ENCODE assay signal across 8 cellular contexts in genomic region chr12:91178139-91178561, GRCh38. TPM values are rescaled to one million over a fixed set of nuclear protein-coding genes. Genes with fewer than 3 reads are reported as not detected.
DNase-seq lines count a peak whose midpoint lies in the region; ATAC-seq, FAIRE-seq and TF ChIP-seq lines count a peak whose summit lies in the region.

No MANE protein-coding gene starts in this region.

- H2AK5ac ChIP-seq in IMR-90 (ENCODE audit: low read depth, low read length): peak overlapping the region; percentile 91; the same call in 1 of the 2 replicates

- no peaks in the 10 kb centered on the region for H3K9me3 Mint-ChIP-seq in CD8-positive, alpha-beta T cell

- SMC1A ChIA-PET in GM12878 (lab: Charles Lee; ENCODE audit: uncharacterized antibody, unreplicated experiment): interaction anchor here (1.0 to 1.4 kb wide), 2 partner anchors 9 to 148 kb away, joined by 4 to 5 read pairs; no protein-coding TSS in a partner anchor

- peaks cover 8 to 24% of the 10 kb centered on the region in 2 experiments for H3K79me1 ChIP-seq in IMR-90 (ENCODE audit: low read depth in 1 of 2, low read length in 2 of 2)

- peak overlapping the region; percentile 98 for H3K14ac ChIP-seq in IMR-90 (replicated peaks; ENCODE audit: low read depth, low read length)

- BruUV-seq in IMR-90 (replicated peaks; lab: Mats Ljungman, UMichigan) (no TSS peak), GM12878 (replicated peaks; lab: Mats Ljungman, UMichigan) (no TSS peak)

- no peak for TF ChIP-seq EP300 in GM12878 (IDR thresholded peaks at IDR 0.05; ENCODE audit: borderline replicate concordance in 1 of 2, control insufficient read depth in 1 of 2, low read depth in 2 of 2, low read length in 2 of 2)

- peaks cover 2% of the 10 kb centered on the region for H3K4me1 Mint-ChIP-seq in CD8-positive, alpha-beta T cell (ENCODE audit: low read depth)

- peak overlapping the region; percentile 86 to 88 for H4K8ac ChIP-seq in IMR-90 (ENCODE audit: low read depth in 2 of 2, low read length in 2 of 2)

- TF ChIP-seq RAD21 in IMR-90 (IDR thresholded peaks at IDR 0.05; ENCODE audit: low read length) (peak; percentile 74), GM12878 (IDR thresholded peaks at IDR 0.05; ENCODE audit: insufficient read depth, low read depth, low read length) (peak; percentile 33; the same call in 1 of the 2 replicates), liver (IDR thresholded peaks at IDR 0.05) (peak; percentile 56 to 64)

- H3K4me3 ChIP-seq in ACC112 (ENCODE audit: low read depth, low read length): peak overlapping the region; percentile 73
- H3K4me3 ChIP-seq in IMR-90 (ENCODE audit: insufficient read depth, low read depth, low read length): peak overlapping the region; percentile 94
- no peak overlapping the region for H3K4me3 ChIP-seq in GM12878
- no peak overlapping the region for H3K4me3 ChIP-seq in liver (ENCODE audit: low read depth in 1 of 3, low read length in 3 of 3)
- peak overlapping the region; percentile 36 to 52 for H3K4me3 ChIP-seq in uterus
- no peak overlapping the region for H3K4me3 ChIP-seq in CD8-positive, alpha-beta T cell (ENCODE audit: low read depth, low read length)

- POLR2A ChIA-PET in IMR-90 (lab: Charles Lee; ENCODE audit: unreplicated experiment): interaction anchor here (0.5 kb wide), 1 partner anchor 200 kb away, joined by 3 read pairs; no protein-coding TSS in a partner anchor
- POLR2A ChIA-PET in GM12878 (lab: Charles Lee): no interaction called here
- POLR2A ChIA-PET in CD8-positive, alpha-beta T cell (lab: Charles Lee): no interaction called here

- H3K4ac ChIP-seq in IMR-90 (ENCODE audit: low read depth, low read length): peak overlapping the region; percentile 99

- H3K4me1 ChIP-seq in ACC112 (ENCODE audit: control insufficient read depth, insufficient read depth, low read length, unreplicated experiment) (peaks cover 23% of the 10 kb centered on the region), IMR-90 (ENCODE audit: control insufficient read depth, insufficient read depth, low read length) (peaks cover 7% of the 10 kb centered on the region), GM12878 (ENCODE audit: control insufficient read depth, insufficient read depth, low read length) (no peaks in the 10 kb centered on the region), liver (ENCODE audit: control insufficient read depth in 4 of 4, insufficient read depth in 4 of 4, low read length in 3 of 4) (no peaks in the 10 kb centered on the region), uterus (no peaks in the 10 kb centered on the region)
- no peaks in the 10 kb centered on the region for H3K4me1 ChIP-seq in CD8-positive, alpha-beta T cell (ENCODE audit: insufficient read depth, low read length)

- no peak for TF ChIP-seq POLR2A in IMR-90 (IDR thresholded peaks at IDR 0.05; ENCODE audit: low read depth, low read length)
- no peak for TF ChIP-seq POLR2A in GM12878 (IDR thresholded peaks at IDR 0.05; ENCODE audit: low read depth, low read length)
- TF ChIP-seq POLR2A in uterus (IDR thresholded peaks at IDR 0.05): no peak

- H3K27ac ChIP-seq in ACC112 (ENCODE audit: low read depth, low read length) (peak overlapping the region; percentile 74), IMR-90 (ENCODE audit: insufficient read depth, low read length) (peak overlapping the region; percentile 99), GM12878 (ENCODE audit: control insufficient read depth, insufficient read depth) (no peak overlapping the region), liver (ENCODE audit: low read depth in 1 of 2, low read length in 2 of 2) (peak overlapping the region in 1 of 2 donors; percentile 9), uterus (peak overlapping the region; percentile 87 to 97)
- H3K27ac ChIP-seq in CD8-positive, alpha-beta T cell (ENCODE audit: low read depth, low read length): no peak overlapping the region

- ATAC-seq in IMR-90 (ENCODE audit: low read depth) (peak; percentile 8), GM12878 (peak; percentile 36; the same call in 1 of the 3 replicates), GM21381 (IDR thresholded peaks at IDR 0.05; ENCODE audit: unreplicated experiment) (no peak)
- ATAC-seq in CD8-positive, alpha-beta T cell: no peak

- peak overlapping the region; percentile 86 for H2AK9ac ChIP-seq in IMR-90 (replicated peaks; ENCODE audit: low read depth, low read length, poor library complexity)

- peak overlapping the region; percentile 100 for H2BK5ac ChIP-seq in IMR-90 (ENCODE audit: low read depth, low read length, poor library complexity, severe bottlenecking)

- H3K9me3 ChIP-seq in IMR-90 (ENCODE audit: control insufficient read depth, insufficient read depth, low read length) (no peaks in the 10 kb centered on the region), GM12878 (replicated peaks; ENCODE audit: control insufficient read depth, insufficient read depth, low read length) (no peaks in the 10 kb centered on the region), liver (ENCODE audit: control insufficient read depth in 4 of 4, low read length in 3 of 4) (no peaks in the 10 kb centered on the region), uterus (no peaks in the 10 kb centered on the region)
- no peaks in the 10 kb centered on the region for H3K9me3 ChIP-seq in CD8-positive, alpha-beta T cell (ENCODE audit: low read length)

- peak overlapping the region; percentile 96 for H2BK20ac ChIP-seq in IMR-90 (ENCODE audit: low read depth, low read length)

- H3K9me1 ChIP-seq in IMR-90 (ENCODE audit: insufficient read depth, low read length): peaks cover 4% of the 10 kb centered on the region

- H2AFZ ChIP-seq in ACC112 (ENCODE audit: low read length, unreplicated experiment) (no peak overlapping the region), IMR-90 (replicated peaks; ENCODE audit: low read length, poor library complexity) (peak overlapping the region; percentile 82), GM12878 (ENCODE audit: control insufficient read depth, low read depth, low read length) (no peak overlapping the region)

- FAIRE-seq in GM12878 (lab: Jason Lieb, UNC): peak; percentile 47

- in situ Hi-C loops in IMR-90 (cut with MboI; ENCODE audit: low sequenced_read_pairs): no loop called here
- in situ Hi-C loops in GM12878 (cut with MboI): no loop called here

- H3K27me3 ChIP-seq in ACC112 (ENCODE audit: insufficient read depth, low read length) (no peaks in the 10 kb centered on the region), IMR-90 (ENCODE audit: control insufficient read depth, insufficient read depth, low read length) (no peaks in the 10 kb centered on the region), GM12878 (replicated peaks in 1 of 2; ENCODE audit: control insufficient read depth in 2 of 2, insufficient read depth in 2 of 2, low read length in 1 of 2) (no peaks in the 10 kb centered on the region), liver (ENCODE audit: control insufficient read depth in 4 of 4, insufficient read depth in 4 of 4, low read length in 3 of 4) (no peaks in the 10 kb centered on the region), uterus (no peaks in the 10 kb centered on the region)
- no peaks in the 10 kb centered on the region for H3K27me3 ChIP-seq in CD8-positive, alpha-beta T cell (ENCODE audit: insufficient read depth, low read length)

- peaks cover 2% of the 10 kb centered on the region for H3K27me3 Mint-ChIP-seq in CD8-positive, alpha-beta T cell (ENCODE audit: low read depth)

- H2BK120ac ChIP-seq in IMR-90 (ENCODE audit: low read depth, low read length): peak overlapping the region; percentile 96

- WGBS in IMR-90 (ENCODE audit: extremely low coverage in 2 of 2, insufficient read length in 1 of 2), 2 experiments: no CpG with 5 or more reads among the region's 7 CpGs
- 48% methylated on average over 7 of the region's 7 CpGs for WGBS in GM12878 (ENCODE audit: insufficient coverage, insufficient replicate concordance, low lambda C conversion rate, missing lambda C conversion rate)
- 43% methylated on average over 7 of the region's 7 CpGs for WGBS in liver

- H3K4me3 Mint-ChIP-seq in CD8-positive, alpha-beta T cell: no peak overlapping the region

- RAD21 ChIA-PET in GM12878 (lab: Charles Lee; ENCODE audit: unreplicated experiment): interaction anchor here (1.4 kb wide), 1 partner anchor 148 kb away, joined by 4 read pairs; no protein-coding TSS in a partner anchor

- H4K91ac ChIP-seq in IMR-90 (ENCODE audit: insufficient read depth, low read depth, low read length): peak overlapping the region; percentile 99

- no peaks in the 10 kb centered on the region for H3K36me3 Mint-ChIP-seq in CD8-positive, alpha-beta T cell

- DNase-seq in IMR-90 (peak; percentile 62), GM12878 (ENCODE audit: low read depth, low spot score) (no peak), uterus (peak; percentile 43 to 59)
- DNase-seq in activated CD4-positive, alpha-beta T cell treated with anti-CD3 and anti-CD28 coated beads for 1 hour: no peak
- no peak for DNase-seq in CD8-positive, alpha-beta T cell

- H3K4me2 ChIP-seq in IMR-90 (ENCODE audit: low read depth, low read length) (peak overlapping the region; percentile 93), GM12878 (ENCODE audit: control insufficient read depth, insufficient read depth) (no peak overlapping the region)

- CTCF ChIA-PET in IMR-90 (lab: Yijun Ruan, JAX): interaction anchor here (0.6 to 0.9 kb wide), 3 partner anchors 146 to 151 kb away, joined by 3 to 5 read pairs (median 3); no protein-coding TSS in a partner anchor
- CTCF ChIA-PET in GM12878 (lab: Yijun Ruan, JAX): interaction anchor here (0.6 to 3.0 kb wide), 4 partner anchors 11 to 966 kb away, joined by 3 to 20 read pairs (median 6); no protein-coding TSS in a partner anchor
- CTCF ChIA-PET in CD8-positive, alpha-beta T cell (lab: Charles Lee): no interaction called here

- no peak overlapping the region for H3K27ac Mint-ChIP-seq in CD8-positive, alpha-beta T cell

- H3K18ac ChIP-seq in IMR-90 (ENCODE audit: low read depth, low read length): peak overlapping the region; percentile 100

- peak; percentile 70 for TF ChIP-seq CTCF in IMR-90 (conservative IDR thresholded peaks at IDR 0.05; ENCODE audit: low read depth, low read length)
- peak; percentile 10 to 33 (median 21); a peak in 3 of 6 replicates for TF ChIP-seq CTCF in GM12878 (IDR thresholded peaks at IDR 0.05 in 2 of 3, conservative IDR thresholded peaks at IDR 0.05 in 1 of 3; ENCODE audit: control insufficient read depth in 2 of 3, extremely low read depth in 1 of 3, insufficient read depth in 1 of 3, low read depth in 3 of 3, low read length in 3 of 3)
- peak; percentile 29 for TF ChIP-seq CTCF in liver (IDR thresholded peaks at IDR 0.05; ENCODE audit: low read depth, low read length, missing input control)
- peak; percentile 49 to 69 (median 60) for TF ChIP-seq CTCF in uterus (IDR thresholded peaks at IDR 0.05)
- TF ChIP-seq CTCF in CD8-positive, alpha-beta T cell (IDR thresholded peaks at IDR 0.05): no peak

- H3K56ac ChIP-seq in IMR-90 (ENCODE audit: extremely low read depth, insufficient read depth, low read length): peak overlapping the region; percentile 100

- peaks cover 73% of the 10 kb centered on the region for H3K79me2 ChIP-seq in ACC112 (ENCODE audit: control insufficient read depth, insufficient read depth, low read length, unreplicated experiment)
- no peaks in the 10 kb centered on the region for H3K79me2 ChIP-seq in GM12878 (ENCODE audit: control insufficient read depth, insufficient read depth, low read length)

- H4K20me1 ChIP-seq in IMR-90 (ENCODE audit: insufficient read depth, low read length) (peaks cover 4% of the 10 kb centered on the region; the same call in 1 of the 2 replicates), GM12878 (ENCODE audit: control insufficient read depth, insufficient read depth) (no peaks in the 10 kb centered on the region)

- H3K23ac ChIP-seq in IMR-90 (ENCODE audit: low read depth, low read length): peak overlapping the region; percentile 92

- H3K9ac ChIP-seq in IMR-90 (ENCODE audit: low read depth, low read length) (peak overlapping the region; percentile 98), GM12878 (ENCODE audit: control insufficient read depth, insufficient read depth, low read length) (no peak overlapping the region), liver (ENCODE audit: low read depth in 1 of 2, low read length in 2 of 2) (no peak overlapping the region)

- H2BK15ac ChIP-seq in IMR-90 (ENCODE audit: low read depth, low read length): peak overlapping the region; percentile 92

- H4K5ac ChIP-seq in IMR-90 (ENCODE audit: low read depth, low read length): peak overlapping the region; percentile 98

- intact Hi-C loops in IMR-90 (cut with micrococcal nuclease) (loop anchor here (1.0 to 2.0 kb wide), 3 partner anchors 148 to 199 kb away; no protein-coding TSS in a partner anchor), GM12878 (cut with micrococcal nuclease; ENCODE audit: unreplicated experiment) (loop anchor here (2.0 kb wide), 1 partner anchor 149 kb away; no protein-coding TSS in a partner anchor), uterus (cut with DNase I; ENCODE audit: low total_unique reads) (loop anchor here (5.0 kb wide), 1 partner anchor 149 kb away; no protein-coding TSS in a partner anchor)
- intact Hi-C loops in CD8-positive, alpha-beta T cell (cut with DNase I, micrococcal nuclease): no loop called here

- H3K36me3 ChIP-seq in ACC112 (ENCODE audit: insufficient read depth, low read length) (peaks cover 5% of the 10 kb centered on the region; the same call in 1 of the 2 replicates), IMR-90 (ENCODE audit: control insufficient read depth, insufficient read depth, low read length) (peaks cover 34% of the 10 kb centered on the region), GM12878 (ENCODE audit: control insufficient read depth in 2 of 2, insufficient read depth in 2 of 2, low read length in 1 of 2) (no peaks in the 10 kb centered on the region), liver (ENCODE audit: control insufficient read depth in 4 of 4, insufficient read depth in 3 of 4, low read depth in 1 of 4, low read length in 3 of 4) (no peaks in the 10 kb centered on the region), uterus (no peaks in the 10 kb centered on the region)
- no peaks in the 10 kb centered on the region for H3K36me3 ChIP-seq in CD8-positive, alpha-beta T cell (ENCODE audit: insufficient read depth, low read length)

- dilution Hi-C loops in IMR-90 (cut with HindIII; ENCODE audit: low sequenced_read_pairs, unreplicated experiment): no loop called here

RNA-seq across cellular contexts. Expression of gene DCN, which starts 4.5 kb away (rescaled TPM):
- total RNA-seq in IMR-90 (2012; rRNA removed) (223 and 241 TPM in 2 replicates), GM12878 (2014; rRNA removed) (not detected in 2 replicates), GM12878 (2014; rRNA removed; fragmentation: Illumina TruSeq; extraction: Trizol) (not detected in 2 replicates), GM12878 (2021) (1.5 and 2.1 TPM in 2 replicates), liver (100 to 1,000 TPM in 1 of 2 donors, 10 to 100 TPM in 1; 87.6 to 110 TPM), uterus (1,000 to 10,000 TPM; 1,699 to 4,675 (median 2,258) TPM)
- polyA plus RNA-seq in IMR-90 (2012; rRNA removed) (792 and 965 TPM in 2 replicates), GM12878 (2011; rRNA removed) (not detected in 2 replicates), GM12878 (2014; fragmentation: Illumina TruSeq; extraction: Trizol) (0.07 TPM in 1 of 2 replicates, not detected in the other), GM12878 (2014; fragmentation: Nextera tagmentation; extraction: Ambion mirVana) (not detected), GM12878 (2014; rRNA removed) (not detected in 2 replicates), GM12878 (2016; fragmentation: Nextera tagmentation; extraction: Ambion mirVana) (under 1 TPM; 0.60 to 0.91 TPM), liver (100 to 1,000 TPM in 1 of 2 donors, 10 to 100 TPM in 1; 74.9 to 148 TPM)
- 379 and 539 TPM in 2 replicates for polyA plus RNA-seq in IMR-90 (2012; cell fraction: cytosol; rRNA removed)
- polyA plus RNA-seq in IMR-90 (2012; cell fraction: nucleus; rRNA removed; ENCODE audit: low replicate concordance): 63.3 and 526 TPM in 2 replicates
- not detected in 2 replicates for total RNA-seq in GM12878 (2013; cell fraction: nucleolus; rRNA removed)
- not detected for polyA plus RNA-seq in GM12878 (2011; ENCODE audit: low read depth)
- polyA plus RNA-seq in GM12878 (2011; cell fraction: cytosol; rRNA removed): not detected in 2 replicates
- not detected in 2 replicates for polyA plus RNA-seq in GM12878 (2011; cell fraction: nucleus; rRNA removed)
- polyA plus RNA-seq in GM12878 (2012): not detected in 2 replicates
- not detected in 2 replicates for polyA minus RNA-seq in GM12878 (2011; rRNA and poly(A)+ RNA removed)
- not detected in 2 replicates for polyA minus RNA-seq in GM12878 (2011; cell fraction: cytosol; rRNA and poly(A)+ RNA removed)
- polyA minus RNA-seq in GM12878 (2011; cell fraction: nucleus; rRNA and poly(A)+ RNA removed): not detected in 2 replicates
- total RNA-seq in CD8-positive, alpha-beta T cell: not detected

Comparison
In these comparisons a context has a peak if more than half of its experiments do, and no peak if none do; other contexts are left out.
1. H3K27ac ChIP-seq: peak in ACC112 (single experiment), IMR-90 (single experiment) and uterus (2 of 2); none in GM12878 (single experiment) and CD8-positive, alpha-beta T cell (single experiment).
2. H3K4me3 ChIP-seq: peak in ACC112 (single experiment), IMR-90 (single experiment) and uterus (2 of 2); none in GM12878 (single experiment), liver (0 of 3) and CD8-positive, alpha-beta T cell (single experiment).
3. ATAC-seq: peak in IMR-90 (single experiment) and GM12878 (single experiment); none in GM21381 (single experiment) and CD8-positive, alpha-beta T cell (single experiment).
4. DNase-seq: peak in IMR-90 (single experiment) and uterus (2 of 2); none in GM12878 (single experiment), activated CD4-positive, alpha-beta T cell treated with anti-CD3 and anti-CD28 coated beads for 1 hour (single experiment) and CD8-positive, alpha-beta T cell (0 of 7).
5. RNA of gene DCN, which starts 4.5 kb away (total RNA-seq): 1,699 to 4,675 TPM in uterus, 223 to 241 TPM in IMR-90 and 87.6 to 110 TPM in liver; 1.5 to 2.1 TPM in GM12878 and not detected in CD8-positive, alpha-beta T cell; every median in the first group is over 10 times any median in the second.
6. intact Hi-C loops: an anchor here in IMR-90 (1.0 to 2.0 kb wide), GM12878 (2.0 kb wide) and uterus (5.0 kb wide); none called in CD8-positive, alpha-beta T cell.